Comparison of ENCODE assay signal across 10 cellular contexts in genomic region chr14:89425931-89426330, GRCh38. TPM values are rescaled to one million over a fixed set of nuclear protein-coding genes. Genes with fewer than 3 reads are reported as not detected.
DNase-seq lines count a peak whose midpoint lies in the region; ATAC-seq and TF ChIP-seq lines count a peak whose summit lies in the region.
"Had no signal": no experiment of that assay in that cellular context is flagged by ENCODE, and none has a peak within 500 bp of the region (broad histone marks: within the 10 kb centered on the region; RNA-seq: fewer than 3 reads in every experiment).

No MANE protein-coding gene starts in this region.

- no peak for ATAC-seq in CD8-positive, alpha-beta T cell
- ATAC-seq in GM21576 (IDR thresholded peaks at IDR 0.05; ENCODE audit: unreplicated experiment) = peak; percentile 29
- no peak for ATAC-seq in GM21528 (IDR thresholded peaks at IDR 0.05; ENCODE audit: low FRiP score, unreplicated experiment)

- peaks cover 66% of the 10 kb centered on the region for H3K4me1 Mint-ChIP-seq in CD8-positive, alpha-beta T cell (ENCODE audit: low read depth)
- H3K4me1 Mint-ChIP-seq in glutamatergic neuron (ENCODE audit: low read depth, unreplicated experiment) = peaks cover 37% of the 10 kb centered on the region

- CTCF ChIA-PET in CD8-positive, alpha-beta T cell (lab: Charles Lee) = interaction anchor here (1.6 kb wide), 1 partner anchor 12 kb away, joined by 4 read pairs; no protein-coding TSS in a partner anchor

- peaks cover 13% of the 10 kb centered on the region for H3K79me2 ChIP-seq in MM.1S (ENCODE audit: low read length)

- peaks cover 21% of the 10 kb centered on the region for H3F3A ChIP-seq in MM.1S (ENCODE audit: insufficient read depth, low read length)

- no peaks in the 10 kb centered on the region for H4K20me1 ChIP-seq in MM.1S (ENCODE audit: insufficient read depth, low read length)

- no peak overlapping the region for H3K9ac ChIP-seq in MM.1S (ENCODE audit: low read length)

- peaks cover 32% of the 10 kb centered on the region for H3K4me1 ChIP-seq in CD8-positive, alpha-beta T cell (ENCODE audit: insufficient read depth, low read length)
- peaks cover 15% of the 10 kb centered on the region for H3K4me1 ChIP-seq in MM.1S (ENCODE audit: low read length)

- H3K4me3 ChIP-seq in CD8-positive, alpha-beta T cell (ENCODE audit: low read depth, low read length) = no peak overlapping the region
- no peak overlapping the region for H3K4me3 ChIP-seq in MM.1S (ENCODE audit: low read length)
- H3K4me3 ChIP-seq: heart right ventricle, upper lobe of left lung had no signal

- H3K27me3 ChIP-seq in CD8-positive, alpha-beta T cell (ENCODE audit: insufficient read depth, low read length) = no peaks in the 10 kb centered on the region
- no peaks in the 10 kb centered on the region for H3K27me3 ChIP-seq in MM.1S (replicated peaks; ENCODE audit: insufficient read depth, low read length)
- H3K27me3 ChIP-seq: heart right ventricle, upper lobe of left lung had no signal

- peaks cover 4% of the 10 kb centered on the region for H3K36me3 Mint-ChIP-seq in CD8-positive, alpha-beta T cell
- H3K36me3 Mint-ChIP-seq in glutamatergic neuron (ENCODE audit: unreplicated experiment) = no peaks in the 10 kb centered on the region

- no peak overlapping the region for H2AFZ ChIP-seq in MM.1S (ENCODE audit: low read length)

- peak in 1 of 7 experiments; percentile 8 for DNase-seq in CD8-positive, alpha-beta T cell
- DNase-seq in RPMI7951 (ENCODE audit: low read depth) (peak; percentile 97), glutamatergic neuron (no peak), MM.1S (no peak), NCI-H2196 treated with DMSO at 0.1 percent for 48 hours (lab: John Stamatoyannopoulos, UW; ENCODE audit: unreplicated experiment) (no peak), HuH-7.5 (ENCODE audit: low spot score) (no peak)
- DNase-seq: heart right ventricle, upper lobe of left lung had no signal

- no peaks in the 10 kb centered on the region for H3K9me2 ChIP-seq in MM.1S (replicated peaks; ENCODE audit: insufficient read depth, low read length)

- TF ChIP-seq CTCF in CD8-positive, alpha-beta T cell (IDR thresholded peaks at IDR 0.05) = no peak
- TF ChIP-seq CTCF in glutamatergic neuron (IDR thresholded peaks at IDR 0.05; ENCODE audit: partially characterized antibody, unreplicated experiment) = no peak
- TF ChIP-seq CTCF in MM.1S (IDR thresholded peaks at IDR 0.05; ENCODE audit: low read length) = no peak

- intact Hi-C loops in CD8-positive, alpha-beta T cell (cut with DNase I, micrococcal nuclease) = no loop called here

- no peaks in the 10 kb centered on the region for H3K9me3 Mint-ChIP-seq in CD8-positive, alpha-beta T cell
- peaks cover 6% of the 10 kb centered on the region for H3K9me3 Mint-ChIP-seq in glutamatergic neuron (ENCODE audit: unreplicated experiment)

- no peaks in the 10 kb centered on the region for H3K36me3 ChIP-seq in CD8-positive, alpha-beta T cell (ENCODE audit: insufficient read depth, low read length)
- no peaks in the 10 kb centered on the region for H3K36me3 ChIP-seq in MM.1S (replicated peaks; ENCODE audit: insufficient read depth, low read length)
- H3K36me3 ChIP-seq: heart right ventricle, upper lobe of left lung had no signal

- no peaks in the 10 kb centered on the region for H3K9me3 ChIP-seq in CD8-positive, alpha-beta T cell (ENCODE audit: low read length)
- no peaks in the 10 kb centered on the region for H3K9me3 ChIP-seq in MM.1S (replicated peaks; ENCODE audit: insufficient read depth, low read length)
- H3K9me3 ChIP-seq: upper lobe of left lung had no signal

- H3K4me3 Mint-ChIP-seq in CD8-positive, alpha-beta T cell = no peak overlapping the region
- H3K4me3 Mint-ChIP-seq in glutamatergic neuron (ENCODE audit: unreplicated experiment) = no peak overlapping the region

- POLR2A ChIA-PET in CD8-positive, alpha-beta T cell (lab: Charles Lee) = no interaction called here

- H3K27ac Mint-ChIP-seq in CD8-positive, alpha-beta T cell = peak overlapping the region; percentile 56
- H3K27ac Mint-ChIP-seq in glutamatergic neuron (ENCODE audit: unreplicated experiment) = peak overlapping the region; percentile 39

- no peak overlapping the region for H3K27ac ChIP-seq in CD8-positive, alpha-beta T cell (ENCODE audit: low read depth, low read length)
- no peak overlapping the region for H3K27ac ChIP-seq in MM.1S (ENCODE audit: low read length)
- H3K27ac ChIP-seq: upper lobe of left lung had no signal

- no peak overlapping the region for H3K4me2 ChIP-seq in MM.1S (ENCODE audit: low read depth, low read length)

- H3K27me3 Mint-ChIP-seq in CD8-positive, alpha-beta T cell (ENCODE audit: low read depth) = no peaks in the 10 kb centered on the region
- peaks cover 6% of the 10 kb centered on the region for H3K27me3 Mint-ChIP-seq in glutamatergic neuron (ENCODE audit: unreplicated experiment)

RNA-seq across cellular contexts. Expression of gene FOXN3, which starts 8.9 kb away (rescaled TPM):
- 100 to 1,000 TPM; 134 to 139 TPM for total RNA-seq in CD8-positive, alpha-beta T cell
- total RNA-seq in RPMI7951 (2014; rRNA removed; shearing (Covaris generic)) = 6.5 and 7.0 TPM in 2 replicates
- 139 TPM for total RNA-seq in glutamatergic neuron (ENCODE audit: unreplicated experiment)

Comparison
In these comparisons a context has a peak if more than half of its experiments do, and no peak if none do; other contexts are left out.
1. RNA of gene FOXN3, which starts 8.9 kb away (total RNA-seq): 134 to 139 TPM in CD8-positive, alpha-beta T cell and 139 TPM in glutamatergic neuron (single experiment); 6.5 to 7.0 TPM in RPMI7951; every median in the first group is over 10 times any median in the second.